4 cellular contexts compared by ENCODE assay signal in genomic region chr3:142894493-142894892, GRCh38.
TF ChIP-seq lines count a peak whose summit lies in the region.

No MANE protein-coding gene starts in this region.

TF ChIP-seq in SK-N-SH, 30 proteins besides CTCF, POLR2A, EP300 and RAD21:
- no peak for TF ChIP-seq SMC3 (IDR thresholded peaks at IDR 0.05; ENCODE audit: low read depth, low read length)
- TF ChIP-seq TAF1 (IDR thresholded peaks at IDR 0.05; ENCODE audit: borderline replicate concordance, low read depth, low read length) = no peak
- TF ChIP-seq FOXJ3 (CRISPR knock-in tag; IDR thresholded peaks at IDR 0.05) = no peak
- TF ChIP-seq GABPA (IDR thresholded peaks at IDR 0.05; ENCODE audit: low read depth) = no peak
- TF ChIP-seq RXRA (IDR thresholded peaks at IDR 0.05; ENCODE audit: borderline replicate concordance, low read depth) = no peak
- TF ChIP-seq IRF3 (IDR thresholded peaks at IDR 0.05; ENCODE audit: low read depth, low read length) = no peak
- no peak for TF ChIP-seq PBX3 (IDR thresholded peaks at IDR 0.05)
- no peak for TF ChIP-seq MEF2A (IDR thresholded peaks at IDR 0.05; ENCODE audit: borderline replicate concordance, low read depth)

TF ChIP-seq in SK-N-SH treated with all-trans-retinoic acid at 6 μM for 48 hours, 23 proteins besides CTCF, POLR2A, EP300 and RAD21:
- TF ChIP-seq ARNTL (CRISPR knock-in tag; IDR thresholded peaks at IDR 0.05; ENCODE audit: borderline replicate concordance, low read depth) (no peak), TSHZ2 (CRISPR knock-in tag; IDR thresholded peaks at IDR 0.05) (no peak), PPARA (CRISPR knock-in tag; IDR thresholded peaks at IDR 0.05; ENCODE audit: borderline replicate concordance) (no peak)
TF ChIP-seq in SK-N-SH treated with all-trans-retinoic acid at 6 μM for 48 hours: peak in this region for 0.

TF ChIP-seq in HCT116, 20 proteins besides CTCF, POLR2A, EP300 and RAD21:
- TF ChIP-seq EZH2phosphoT487 (IDR thresholded peaks at IDR 0.05; ENCODE audit: borderline replicate concordance) (no peak), REST (IDR thresholded peaks at IDR 0.05; ENCODE audit: low read depth) (no peak), JUND (IDR thresholded peaks at IDR 0.05) (no peak), CEBPB (IDR thresholded peaks at IDR 0.05; ENCODE audit: low read depth) (no peak), SIN3A (IDR thresholded peaks at IDR 0.05; ENCODE audit: low read depth) (no peak), TCF7L2 (IDR thresholded peaks at IDR 0.05; ENCODE audit: borderline replicate concordance, extremely low read depth, insufficient read depth, insufficient read length) (no peak), ATF3 (IDR thresholded peaks at IDR 0.05) (no peak), ZNF274 (IDR thresholded peaks at IDR 0.05; ENCODE audit: low read depth, low read length) (no peak), ZFX (IDR thresholded peaks at IDR 0.05) (no peak), MAX (IDR thresholded peaks at IDR 0.05) (no peak), YY1 (IDR thresholded peaks at IDR 0.05; ENCODE audit: extremely low read depth, insufficient replicate concordance, low read depth, low read length) (no peak), SP1 (IDR thresholded peaks at IDR 0.05; ENCODE audit: low read depth) (no peak), EGR1 (IDR thresholded peaks at IDR 0.05; ENCODE audit: low read depth) (no peak), POLR2AphosphoS5 (IDR thresholded peaks at IDR 0.05; ENCODE audit: low read depth, low read length) (no peak), SRF (IDR thresholded peaks at IDR 0.05; ENCODE audit: low read depth) (no peak)

TF ChIP-seq in K562, 482 proteins besides CTCF, POLR2A, EP300 and RAD21:
- TF ChIP-seq SAFB (IDR thresholded peaks at IDR 0.05; ENCODE audit: borderline replicate concordance, low read depth, low read length) = no peak
- TF ChIP-seq SMARCE1 (IDR thresholded peaks at IDR 0.05) = no peak
- peak; percentile 18 for TF ChIP-seq RBM25 (IDR thresholded peaks at IDR 0.05; ENCODE audit: low read depth, low read length, severe bottlenecking)
- TF ChIP-seq RAD51 (IDR thresholded peaks at IDR 0.05; ENCODE audit: borderline replicate concordance, low read depth) = peak; percentile 69; the same call in 1 of the 2 replicates
- 0 out of 2 replicates have a peak, but pooled peaks have one; percentile 12 for TF ChIP-seq CBFA2T2 (conservative IDR thresholded peaks at IDR 0.05)
- TF ChIP-seq USF1 (CRISPR knock-in tag; IDR thresholded peaks at IDR 0.05) = peak; percentile 85
- no peak for TF ChIP-seq IFI16 (CRISPR knock-in tag; IDR thresholded peaks at IDR 0.05)
- TF ChIP-seq ZNF695 (CRISPR knock-in tag; IDR thresholded peaks at IDR 0.05) = no peak
- TF ChIP-seq ZNF232 (CRISPR knock-in tag; IDR thresholded peaks at IDR 0.05) = no peak
- peak; percentile 85 for TF ChIP-seq USF2 (CRISPR knock-in tag; IDR thresholded peaks at IDR 0.05)
- peak; percentile 42 for TF ChIP-seq NFYB (IDR thresholded peaks at IDR 0.05; ENCODE audit: extremely low read depth, insufficient read length)
